In genomic region chr10:33010132-33011037, GRCh38 we compare ENCODE assay signal across 8 cellular contexts. TPM values are rescaled to one million over a fixed set of nuclear protein-coding genes. Genes with fewer than 3 reads are reported as not detected.
DNase-seq lines count a peak whose midpoint lies in the region; ATAC-seq and TF ChIP-seq lines count a peak whose summit lies in the region.

No MANE protein-coding gene starts in this region.

- peaks cover 17% of the 10 kb centered on the region for H3K4me1 ChIP-seq in left ventricle myocardium inferior

- intact Hi-C loops in left ventricle myocardium inferior (cut with micrococcal nuclease) (no loop called here), left ventricle myocardium superior (cut with micrococcal nuclease) (no loop called here)

- peak; percentile 42 for TF ChIP-seq CTCF in left ventricle myocardium inferior (IDR thresholded peaks at IDR 0.05; ENCODE audit: borderline replicate concordance)

- ATAC-seq in left ventricle myocardium superior (no peak), GM18868 (IDR thresholded peaks at IDR 0.05; ENCODE audit: unreplicated experiment) (no peak), HG02588 (IDR thresholded peaks at IDR 0.05; ENCODE audit: unreplicated experiment) (no peak), HG03378 (IDR thresholded peaks at IDR 0.05; ENCODE audit: unreplicated experiment) (no peak)

- DNase-seq in left ventricle myocardium inferior: no peak
- DNase-seq in left ventricle myocardium superior: no peak
- DNase-seq in SHP77 treated with DMSO at 0.1 percent for 48 hours (lab: John Stamatoyannopoulos, UW): peak; percentile 4
- DNase-seq in epithelial cell of prostate (ENCODE audit: low read depth, low spot score): peak; percentile 93
- peak; percentile 99 for DNase-seq in renal cortical epithelial cell (ENCODE audit: low read depth)

- no peak overlapping the region for H3K27ac ChIP-seq in left ventricle myocardium inferior (replicated peaks)
- H3K27ac ChIP-seq in epithelial cell of prostate: peak overlapping the region; percentile 85

- H3K27me3 ChIP-seq in left ventricle myocardium inferior (ENCODE audit: low read depth): no peaks in the 10 kb centered on the region

- H3K9me3 ChIP-seq in left ventricle myocardium inferior (replicated peaks): no peaks in the 10 kb centered on the region

- no peak overlapping the region for H3K4me3 ChIP-seq in left ventricle myocardium inferior

- no peaks in the 10 kb centered on the region for H3K36me3 ChIP-seq in left ventricle myocardium inferior

RNA-seq across cellular contexts. Expression of gene ITGB1, which starts 52.4 kb away (rescaled TPM):
- total RNA-seq in left ventricle myocardium inferior (542 TPM), left ventricle myocardium superior (551 TPM), renal cortical epithelial cell (1,646 and 3,148 TPM in 2 replicates)

Comparison
In these comparisons a context has a peak if more than half of its experiments do, and no peak if none do; other contexts are left out.
1. DNase-seq: peak in SHP77 treated with DMSO at 0.1 percent for 48 hours (single experiment), epithelial cell of prostate (single experiment) and renal cortical epithelial cell (single experiment); none in left ventricle myocardium inferior (single experiment) and left ventricle myocardium superior (single experiment).